ENCODE assay signal across 1 cellular context in genomic region chr7:78164459-78164858, GRCh38.
TF ChIP-seq lines count a peak whose summit lies in the region.

No MANE protein-coding gene starts in this region.

TF ChIP-seq in SK-N-SH treated with all-trans-retinoic acid at 6 μM for 48 hours, 23 proteins besides CTCF, POLR2A, EP300 and RAD21 (continued from another document):
- TF ChIP-seq CSRNP3 (CRISPR knock-in tag; IDR thresholded peaks at IDR 0.05) (no peak), OSR1 (CRISPR knock-in tag; IDR thresholded peaks at IDR 0.05) (no peak), ZFP3 (CRISPR knock-in tag; IDR thresholded peaks at IDR 0.05) (no peak), PPARA (CRISPR knock-in tag; IDR thresholded peaks at IDR 0.05; ENCODE audit: borderline replicate concordance) (no peak), ZFP30 (CRISPR knock-in tag; IDR thresholded peaks at IDR 0.05) (no peak), ESRRG (CRISPR knock-in tag; IDR thresholded peaks at IDR 0.05) (no peak), ISL1 (CRISPR knock-in tag; IDR thresholded peaks at IDR 0.05) (no peak), TOX (CRISPR knock-in tag; IDR thresholded peaks at IDR 0.05; ENCODE audit: borderline replicate concordance) (no peak), PATZ1 (CRISPR knock-in tag; IDR thresholded peaks at IDR 0.05; ENCODE audit: borderline replicate concordance) (no peak), CSDC2 (CRISPR knock-in tag; IDR thresholded peaks at IDR 0.05) (no peak), ZNF565 (CRISPR knock-in tag; conservative IDR thresholded peaks at IDR 0.05; ENCODE audit: low read depth) (no peak), ZNF70 (CRISPR knock-in tag; IDR thresholded peaks at IDR 0.05) (no peak), POU6F1 (CRISPR knock-in tag; IDR thresholded peaks at IDR 0.05; ENCODE audit: borderline replicate concordance, low read depth) (no peak), SNAI2 (CRISPR knock-in tag; IDR thresholded peaks at IDR 0.05) (no peak), GLIS3 (CRISPR knock-in tag; IDR thresholded peaks at IDR 0.05) (no peak), ZNF8 (CRISPR knock-in tag; IDR thresholded peaks at IDR 0.05) (no peak), RARB (CRISPR knock-in tag; IDR thresholded peaks at IDR 0.05) (no peak), TCF4 (CRISPR knock-in tag; IDR thresholded peaks at IDR 0.05; ENCODE audit: borderline replicate concordance) (no peak)
